Comparison of ENCODE assay signal across 18 cellular contexts in the genomic region with DNA sequence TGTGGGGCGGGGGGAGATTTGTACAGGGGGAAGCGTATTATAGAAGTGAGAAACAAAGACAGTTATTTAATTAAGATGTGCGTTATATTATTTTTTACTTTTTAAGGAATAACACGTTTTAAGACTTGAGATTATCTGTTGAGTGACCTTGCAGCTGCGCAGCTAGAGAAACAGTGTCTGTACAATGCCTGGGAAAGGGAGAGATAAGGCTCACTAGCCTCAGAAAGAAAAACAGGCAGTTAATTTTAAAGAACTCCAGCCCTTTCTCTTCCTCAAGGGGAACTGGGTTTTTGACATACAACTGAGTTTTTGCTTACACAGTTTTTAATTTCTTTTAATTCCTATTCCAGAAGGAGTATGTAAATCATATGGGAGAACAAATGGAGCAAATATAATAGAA.
"Had no signal": no experiment of that assay in that cellular context is flagged by ENCODE, and none has a peak within 500 bp of the region (broad histone marks: within the 10 kb centered on the region; RNA-seq: fewer than 3 reads in every experiment).

No MANE protein-coding gene starts in this region.

- H3K36me3 Mint-ChIP-seq: natural killer cell had no signal

- H3K4me1 ChIP-seq: suprapubic skin, tibial artery, uterus had no signal

- H3K4me3 Mint-ChIP-seq: immature natural killer cell, natural killer cell, neural crest cell had no signal

- H3K9me3 Mint-ChIP-seq: immature natural killer cell, natural killer cell had no signal

- H3K4me3 ChIP-seq: dorsolateral prefrontal cortex, esophagus muscularis mucosa, gastrocnemius medialis, left ventricle myocardium inferior, lung, right atrium auricular region, suprapubic skin, tibial artery, upper lobe of left lung, uterus had no signal

- H3K27me3 ChIP-seq: dorsolateral prefrontal cortex, esophagus muscularis mucosa, gastrocnemius medialis, right atrium auricular region, suprapubic skin, tibial artery, upper lobe of left lung, uterus had no signal

- ATAC-seq: gastrocnemius medialis, natural killer cell had no signal

- DNase-seq: cortex of kidney; dorsolateral prefrontal cortex; effector CD8-positive, alpha-beta T cell; gastrocnemius medialis; immature natural killer cell; left ventricle myocardium inferior; natural killer cell; small intestine; stimulated activated CD4-positive, alpha-beta T cell treated with anti-CD3 and anti-CD28 coated beads, Interleukin-12 subunit alpha, Interleukin-12 subunit beta, amount 100 ng/mL, for 4 hours; stimulated activated naive CD4-positive, alpha-beta T cell treated with Interleukin-2 at 50 U/mL for 16 hours; tibial artery; upper lobe of left lung; uterus had no signal

- H3K27ac ChIP-seq: dorsolateral prefrontal cortex, esophagus muscularis mucosa, gastrocnemius medialis, left ventricle myocardium inferior, right atrium auricular region, suprapubic skin, tibial artery, upper lobe of left lung, uterus had no signal

- H3K9me3 ChIP-seq: esophagus muscularis mucosa, gastrocnemius medialis, left ventricle myocardium inferior, right atrium auricular region, suprapubic skin, tibial artery, upper lobe of left lung, uterus had no signal

- H3K27ac Mint-ChIP-seq: immature natural killer cell, natural killer cell had no signal

- H3K36me3 ChIP-seq: esophagus muscularis mucosa, gastrocnemius medialis, left ventricle myocardium inferior, right atrium auricular region, suprapubic skin, tibial artery, upper lobe of left lung, uterus had no signal
